In the genomic region with DNA sequence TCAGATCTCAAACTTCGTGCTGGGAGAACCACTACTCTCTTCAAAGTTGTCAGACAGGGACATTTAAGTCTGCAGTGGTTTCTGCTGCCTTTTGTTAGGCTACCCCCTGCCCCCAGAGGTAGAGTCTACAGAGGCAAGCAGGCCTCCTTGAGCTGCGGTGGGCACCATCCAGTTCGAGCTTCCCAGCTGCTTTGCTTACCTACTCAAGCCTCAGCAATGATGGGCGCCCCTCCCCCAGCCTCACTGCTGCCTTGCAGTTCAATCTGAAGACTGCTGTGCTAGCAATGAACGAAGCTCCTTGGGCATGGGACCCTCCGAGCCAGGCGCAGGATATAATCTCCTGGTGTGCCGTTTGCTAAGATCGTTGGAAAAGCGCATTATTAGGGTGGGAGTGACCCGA, we compare ENCODE assay signal across 7 cellular contexts. TPM values are rescaled to one million over a fixed set of nuclear protein-coding genes. Genes with fewer than 3 reads are reported as not detected.
"Had no signal": no experiment of that assay in that cellular context is flagged by ENCODE, and none has a peak within 500 bp of the region (broad histone marks: within the 10 kb centered on the region; RNA-seq: fewer than 3 reads in every experiment).

No MANE protein-coding gene starts in this region.

RNA-seq across cellular contexts. Expression of a gene that starts 36.2 kb away (rescaled TPM):
- total RNA-seq: subcutaneous adipose tissue, suprapubic skin, thoracic aorta, tibial nerve, vagina had no signal
- polyA plus RNA-seq: stomach, thymus had no signal
